Comparison of ENCODE assay signal across 27 cellular contexts in the genomic region with DNA sequence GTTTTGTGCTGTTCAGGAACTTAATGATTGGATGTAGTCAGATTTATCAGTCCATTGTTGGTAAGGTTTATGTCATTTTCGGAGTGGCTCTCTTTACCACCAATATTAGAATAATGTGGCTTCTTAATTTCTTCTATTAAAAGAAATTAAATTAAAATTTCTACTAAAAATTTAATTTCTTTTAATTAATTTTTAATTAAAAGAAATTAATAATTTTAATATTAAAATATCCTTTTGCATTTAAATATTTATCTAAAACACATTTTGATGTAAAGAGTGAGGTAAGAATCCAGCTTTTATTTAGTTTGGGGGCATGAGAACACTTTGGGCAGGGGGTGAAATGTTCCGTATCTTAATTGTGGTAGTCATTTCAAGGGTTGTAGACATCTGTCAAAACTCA. TPM values are rescaled to one million over a fixed set of nuclear protein-coding genes. Genes with fewer than 3 reads are reported as not detected.
A peak's percentile ranks its signal among the peaks of the same experiment; 100 is the strongest.
DNase-seq lines count a peak whose midpoint lies in the region; ATAC-seq, FAIRE-seq and TF ChIP-seq lines count a peak whose summit lies in the region.
"Had no signal": no experiment of that assay in that cellular context is flagged by ENCODE, and none has a peak within 500 bp of the region (broad histone marks: within the 10 kb centered on the region; RNA-seq: fewer than 3 reads in every experiment).

No MANE protein-coding gene starts in this region.

- H3K36me3 ChIP-seq in kidney (ENCODE audit: control insufficient read depth in 1 of 2, insufficient read depth in 2 of 2, low read length in 2 of 2) = no peaks in the 10 kb centered on the region
- H3K36me3 ChIP-seq: BLaER1 treated with 17β-estradiol and CSF1 and Interleukin-3, amounts not matched to agents 10 nM and 100 nM had no signal

- H3K9me3 Mint-ChIP-seq in activated CD4-positive, alpha-beta T cell treated with anti-CD3 and anti-CD28 coated beads for 36 hours (ENCODE audit: low read depth) = no peaks in the 10 kb centered on the region
- H3K9me3 Mint-ChIP-seq: CD4-positive, alpha-beta T cell; CD8-positive, alpha-beta T cell had no signal

- no peaks in the 10 kb centered on the region for H3K4me1 ChIP-seq in kidney (ENCODE audit: control insufficient read depth in 1 of 2, insufficient read depth in 1 of 2, low read depth in 1 of 2, low read length in 2 of 2)
- H3K4me1 ChIP-seq: A549; BLaER1 treated with 17β-estradiol and CSF1 and Interleukin-3, amounts not matched to agents 10 nM and 100 nM; Caco-2 had no signal

- no peak for ATAC-seq in activated CD4-positive, alpha-beta T cell treated with anti-CD3 and anti-CD28 coated beads for 36 hours
- ATAC-seq: A549; CD8-positive, alpha-beta T cell had no signal

- no peak overlapping the region for H3K27ac ChIP-seq in kidney (ENCODE audit: low read depth in 2 of 2, low read length in 2 of 2)
- H3K27ac ChIP-seq: A549; BLaER1 treated with 17β-estradiol and CSF1 and Interleukin-3, amounts not matched to agents 10 nM and 100 nM; C4-2B had no signal

- intact Hi-C loops in kidney (cut with DNase I) = no loop called here
- intact Hi-C loops in activated CD4-positive, alpha-beta T cell treated with anti-CD3 and anti-CD28 coated beads for 36 hours (cut with DNase I, micrococcal nuclease) = no loop called here

- CTCF ChIA-PET in activated CD4-positive, alpha-beta T cell treated with anti-CD3 and anti-CD28 coated beads for 36 hours (lab: Charles Lee) = no interaction called here

- H3K36me3 Mint-ChIP-seq in activated CD4-positive, alpha-beta T cell treated with anti-CD3 and anti-CD28 coated beads for 36 hours (ENCODE audit: low read depth) = no peaks in the 10 kb centered on the region
- H3K36me3 Mint-ChIP-seq: CD8-positive, alpha-beta T cell had no signal

- FAIRE-seq in G401.6 (lab: Jason Lieb, UNC) (peak; percentile 55), endometrium (lab: Jason Lieb, UNC) (peak; percentile 26), kidney (lab: Jason Lieb, UNC) (peak; percentile 86)
- FAIRE-seq: A549, D721Med, GM12891, GM19239 had no signal

- no peak for TF ChIP-seq CTCF in kidney (IDR thresholded peaks at IDR 0.05; ENCODE audit: borderline replicate concordance, extremely low read depth, insufficient read depth)

- H3K4me3 Mint-ChIP-seq in activated CD4-positive, alpha-beta T cell treated with anti-CD3 and anti-CD28 coated beads for 36 hours = no peak overlapping the region
- H3K4me3 Mint-ChIP-seq: B cell; CD4-positive, alpha-beta T cell; CD8-positive, alpha-beta T cell had no signal

- H3K4me3 ChIP-seq in kidney (ENCODE audit: low read length in 2 of 2) = no peak overlapping the region
- H3K4me3 ChIP-seq: A549; BLaER1 treated with 17β-estradiol and CSF1 and Interleukin-3, amounts not matched to agents 10 nM and 100 nM had no signal

- no peak overlapping the region for H3K27ac Mint-ChIP-seq in activated CD4-positive, alpha-beta T cell treated with anti-CD3 and anti-CD28 coated beads for 36 hours
- H3K27ac Mint-ChIP-seq: B cell; CD4-positive, alpha-beta T cell; CD8-positive, alpha-beta T cell had no signal

- no peaks in the 10 kb centered on the region for H3K9me3 ChIP-seq in kidney (ENCODE audit: control insufficient read depth in 1 of 2, low read length in 2 of 2)
- H3K9me3 ChIP-seq: A549; BLaER1 treated with 17β-estradiol and CSF1 and Interleukin-3, amounts not matched to agents 10 nM and 100 nM; Caco-2 had no signal

- H3K4me1 Mint-ChIP-seq in activated CD4-positive, alpha-beta T cell treated with anti-CD3 and anti-CD28 coated beads for 36 hours = no peaks in the 10 kb centered on the region
- H3K4me1 Mint-ChIP-seq: B cell had no signal

- DNase-seq in kidney = no peak
- no peak for DNase-seq in NCI-H2081 (lab: John Stamatoyannopoulos, UW)
- DNase-seq in NK-92 (lab: John Stamatoyannopoulos, UW; ENCODE audit: unreplicated experiment) = no peak
- DNase-seq in activated CD4-positive, alpha-beta T cell treated with anti-CD3 and anti-CD28 coated beads for 36 hours = no peak
- no peak for DNase-seq in KG1 (lab: John Stamatoyannopoulos, UW)
- DNase-seq: 8988T; AML-193; Caco-2; Calu3; CD4-positive, alpha-beta T cell; CD8-positive, alpha-beta T cell; DMS79; DND-41; EL; GF-D8 had no signal

- POLR2A ChIA-PET in activated CD4-positive, alpha-beta T cell treated with anti-CD3 and anti-CD28 coated beads for 36 hours (lab: Charles Lee) = no interaction called here

- H3K9ac ChIP-seq in kidney (ENCODE audit: low read length in 2 of 2) = no peak overlapping the region
- H3K9ac ChIP-seq: BLaER1 treated with 17β-estradiol and CSF1 and Interleukin-3, amounts not matched to agents 10 nM and 100 nM had no signal

- peaks cover 4% of the 10 kb centered on the region for H3K27me3 Mint-ChIP-seq in activated CD4-positive, alpha-beta T cell treated with anti-CD3 and anti-CD28 coated beads for 36 hours

RNA-seq across cellular contexts. Expression of gene UFSP2, which starts 15.7 kb away (rescaled TPM):
- total RNA-seq in kidney = 47.1 TPM
- polyA plus RNA-seq in kidney (ENCODE audit: insufficient read depth, low read depth, low replicate concordance) = 47.3 TPM
- 10 to 100 TPM; 27.3 to 40.3 TPM for total RNA-seq in activated CD4-positive, alpha-beta T cell treated with anti-CD3 and anti-CD28 coated beads for 36 hours

RNA-seq across cellular contexts. Expression of gene CCDC110, which starts 30.1 kb away (rescaled TPM):
- total RNA-seq in kidney = 4.5 TPM
- polyA plus RNA-seq in kidney (ENCODE audit: insufficient read depth, low read depth, low replicate concordance) = 2.2 TPM
- total RNA-seq in activated CD4-positive, alpha-beta T cell treated with anti-CD3 and anti-CD28 coated beads for 36 hours = under 1 TPM; 0.34 to 0.40 TPM
- total RNA-seq: Caco-2, Calu3, Daoy had no signal
- polyA plus RNA-seq: BJ had no signal

RNA-seq across cellular contexts. Expression of gene ANKRD37, which starts 44.8 kb away (rescaled TPM):
- total RNA-seq in kidney = 13.0 TPM
- 14.2 TPM for polyA plus RNA-seq in kidney (ENCODE audit: insufficient read depth, low read depth, low replicate concordance)
- total RNA-seq in activated CD4-positive, alpha-beta T cell treated with anti-CD3 and anti-CD28 coated beads for 36 hours = 10 to 100 TPM; 20.3 to 24.1 TPM

RNA-seq across cellular contexts. Expression of gene LRP2BP, which starts 45.8 kb away (rescaled TPM):
- total RNA-seq in kidney = 1.9 TPM
- 0.99 TPM for polyA plus RNA-seq in kidney (ENCODE audit: insufficient read depth, low read depth, low replicate concordance)
- total RNA-seq in activated CD4-positive, alpha-beta T cell treated with anti-CD3 and anti-CD28 coated beads for 36 hours = under 1 TPM; 0.60 to 0.80 TPM
- total RNA-seq: G401 had no signal
